In genomic region chr7:7237201-7237977, GRCh38 we compare ENCODE assay signal across 1 cellular context.
TF ChIP-seq lines count a peak whose summit lies in the region.

No MANE protein-coding gene starts in this region.

TF ChIP-seq in GM12878, 131 proteins besides CTCF, POLR2A, EP300 and RAD21 (continued from another document):
- TF ChIP-seq ZBTB40 (IDR thresholded peaks at IDR 0.05; ENCODE audit: borderline replicate concordance) (no peak), TARDBP (IDR thresholded peaks at IDR 0.05; ENCODE audit: borderline replicate concordance) (no peak), HDAC6 (IDR thresholded peaks at IDR 0.05; ENCODE audit: unreplicated experiment) (no peak), SMARCA5 (IDR thresholded peaks at IDR 0.05) (no peak), BCL3 (IDR thresholded peaks at IDR 0.05; ENCODE audit: borderline replicate concordance, insufficient read depth, low read depth, low read length, poor library complexity, severe bottlenecking) (no peak), CREB1 (IDR thresholded peaks at IDR 0.05; ENCODE audit: low read depth) (no peak), POLR2AphosphoS5 (IDR thresholded peaks at IDR 0.05; ENCODE audit: low read length) (no peak)
TF ChIP-seq in GM12878: peak in this region for 0.
